In the genomic region with DNA sequence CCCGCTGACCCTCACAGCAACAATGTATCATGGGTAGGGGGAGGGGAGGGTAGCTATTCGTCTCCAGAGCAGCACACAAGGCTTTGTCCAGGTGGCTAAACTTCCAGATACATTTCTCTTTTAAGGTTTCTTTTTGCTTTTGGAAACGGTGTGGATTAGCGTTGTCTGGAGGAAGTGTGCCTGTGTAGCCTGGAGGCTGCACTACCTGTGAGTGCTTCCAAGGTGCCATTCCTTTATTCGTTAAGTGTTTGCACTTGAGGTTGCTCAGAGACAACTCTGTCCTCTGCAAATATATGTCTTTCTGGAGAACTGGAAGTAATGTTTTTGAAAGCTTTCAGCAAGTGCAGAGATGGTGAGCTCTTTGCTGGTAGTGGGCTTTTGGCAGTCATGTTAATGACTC, we compare ENCODE assay signal across 13 cellular contexts. TPM values are rescaled to one million over a fixed set of nuclear protein-coding genes. Genes with fewer than 3 reads are reported as not detected.
"Had no signal": no experiment of that assay in that cellular context is flagged by ENCODE, and none has a peak within 500 bp of the region (broad histone marks: within the 10 kb centered on the region; RNA-seq: fewer than 3 reads in every experiment).

No MANE protein-coding gene starts in this region.

RNA-seq across cellular contexts. Expression of a gene that starts 53.1 kb away (rescaled TPM):
- total RNA-seq: stomach, subcutaneous adipose tissue, suprapubic skin, temporal lobe, thoracic aorta, thyroid gland, tibial nerve, transverse colon, upper lobe of left lung, ureter, urinary bladder, uterus, vagina had no signal
- polyA plus RNA-seq: urinary bladder had no signal
